In genomic region chr3:127851899-127852298, GRCh38 we compare ENCODE assay signal across 19 cellular contexts. TPM values are rescaled to one million over a fixed set of nuclear protein-coding genes. Genes with fewer than 3 reads are reported as not detected.
DNase-seq lines count a peak whose midpoint lies in the region; ATAC-seq and TF ChIP-seq lines count a peak whose summit lies in the region.
"Had no signal": no experiment of that assay in that cellular context is flagged by ENCODE, and none has a peak within 500 bp of the region (broad histone marks: within the 10 kb centered on the region; RNA-seq: fewer than 3 reads in every experiment).

No MANE protein-coding gene starts in this region.

- H3K9me3 ChIP-seq in sigmoid colon, result no peaks in the 10 kb centered on the region
- H3K9me3 ChIP-seq: colonic mucosa, pancreas had no signal

- intact Hi-C loops in sigmoid colon (cut with DNase I), result no loop called here

- no peak for TF ChIP-seq EP300 in sigmoid colon (IDR thresholded peaks at IDR 0.05)

- H3K27ac Mint-ChIP-seq in GM23338, result no peak overlapping the region; the same call in 1 of the 2 replicates
- H3K27ac Mint-ChIP-seq: activated CD4-positive, alpha-beta T cell treated with anti-CD3 and anti-CD28 coated beads for 36 hours; CD4-positive, alpha-beta T cell had no signal

- WGBS in sigmoid colon, 2 donors, result 89 to 90% methylated on average over 9 of the region's 9 CpGs

- no peaks in the 10 kb centered on the region for H3K27me3 Mint-ChIP-seq in GM23338 (ENCODE audit: insufficient read depth, low read depth, poor library complexity)
- H3K27me3 Mint-ChIP-seq: activated CD4-positive, alpha-beta T cell treated with anti-CD3 and anti-CD28 coated beads for 36 hours had no signal

- peak; percentile 90 for ATAC-seq in GM23338
- no peak for ATAC-seq in GM21360 (IDR thresholded peaks at IDR 0.05; ENCODE audit: unreplicated experiment)
- ATAC-seq in GM19395 (IDR thresholded peaks at IDR 0.05; ENCODE audit: unreplicated experiment), result no peak
- ATAC-seq: activated CD4-positive, alpha-beta T cell treated with anti-CD3 and anti-CD28 coated beads for 36 hours; left ventricle myocardium superior had no signal

- H3K36me3 Mint-ChIP-seq in GM23338 (ENCODE audit: low read depth), result no peaks in the 10 kb centered on the region

- no peaks in the 10 kb centered on the region for H3K79me2 ChIP-seq in GM23338 (replicated peaks; ENCODE audit: insufficient read depth)

- peak; percentile 62 for DNase-seq in GM23338 (ENCODE audit: low spot score)
- peak; percentile 42 for DNase-seq in NCI-H2107 (lab: John Stamatoyannopoulos, UW)
- peak; percentile 99 for DNase-seq in NCI-H82 (lab: John Stamatoyannopoulos, UW)
- peak; percentile 61 for DNase-seq in iPS-NIHi11 (ENCODE audit: low spot score)
- no peak for DNase-seq in sigmoid colon
- no peak for DNase-seq in activated naive CD4-positive, alpha-beta T cell treated with Interleukin-2 at 50 U/mL for 16 hours
- DNase-seq: activated CD4-positive, alpha-beta T cell treated with anti-CD3 and anti-CD28 coated beads for 36 hours; activated effector memory CD4-positive, alpha-beta T cell treated with anti-CD3 and anti-CD28 coated beads, Interleukin-2, amount 50 U/mL, for 16 hours; CD4-positive, alpha-beta T cell; colonic mucosa; EL; foreskin fibroblast; left ventricle myocardium superior; pancreas; stimulated activated CD4-positive, alpha-beta T cell treated with anti-CD3 and anti-CD28 coated beads, Interleukin-4, amount 100 ng/mL, for 1 hour; T1000 had no signal

- no peaks in the 10 kb centered on the region for H3K9me2 ChIP-seq in GM23338 (ENCODE audit: insufficient read depth)

- no peak overlapping the region for H3K4me3 ChIP-seq in GM23338
- H3K4me3 ChIP-seq in sigmoid colon, result no peak overlapping the region
- H3K4me3 ChIP-seq: colonic mucosa, pancreas, SK-N-MC had no signal

- peaks cover 21% of the 10 kb centered on the region for H3K4me1 Mint-ChIP-seq in GM23338
- H3K4me1 Mint-ChIP-seq: activated CD4-positive, alpha-beta T cell treated with anti-CD3 and anti-CD28 coated beads for 36 hours had no signal

- H3K4me1 ChIP-seq in GM23338 (ENCODE audit: insufficient read depth) (peaks cover 4% of the 10 kb centered on the region), sigmoid colon (no peaks in the 10 kb centered on the region)
- H3K4me1 ChIP-seq: colonic mucosa, pancreas had no signal

- TF ChIP-seq POLR2A in sigmoid colon (IDR thresholded peaks at IDR 0.05), result no peak

- H3K27me3 ChIP-seq in GM23338 (ENCODE audit: insufficient read depth), result no peaks in the 10 kb centered on the region
- no peaks in the 10 kb centered on the region for H3K27me3 ChIP-seq in sigmoid colon
- H3K27me3 ChIP-seq: colonic mucosa, pancreas had no signal

- H3K4me2 ChIP-seq in GM23338, result no peak overlapping the region

- TF ChIP-seq CTCF in GM23338 (conservative IDR thresholded peaks at IDR 0.05; ENCODE audit: low read depth in 2 of 2), result no peak
- TF ChIP-seq CTCF in sigmoid colon (IDR thresholded peaks at IDR 0.05), result no peak

- H3F3A ChIP-seq in GM23338 (replicated peaks; ENCODE audit: low read depth), result no peaks in the 10 kb centered on the region

- H3K36me3 ChIP-seq in GM23338 (ENCODE audit: insufficient read depth), result no peaks in the 10 kb centered on the region
- no peaks in the 10 kb centered on the region for H3K36me3 ChIP-seq in sigmoid colon
- H3K36me3 ChIP-seq: colonic mucosa, pancreas had no signal

- no peaks in the 10 kb centered on the region for H4K20me1 ChIP-seq in GM23338 (replicated peaks; ENCODE audit: insufficient read depth)

- no peak overlapping the region for H2AFZ ChIP-seq in GM23338

- no peak overlapping the region for H3K4me3 Mint-ChIP-seq in GM23338
- H3K4me3 Mint-ChIP-seq: activated CD4-positive, alpha-beta T cell treated with anti-CD3 and anti-CD28 coated beads for 36 hours; CD4-positive, alpha-beta T cell had no signal

- H3K27ac ChIP-seq in GM23338 (ENCODE audit: low read depth) (no peak overlapping the region), sigmoid colon (no peak overlapping the region)
- H3K27ac ChIP-seq: colonic mucosa, pancreas, SK-N-MC had no signal

- H3K9me3 Mint-ChIP-seq in GM23338, result no peaks in the 10 kb centered on the region
- H3K9me3 Mint-ChIP-seq: CD4-positive, alpha-beta T cell had no signal

TF ChIP-seq in GM23338, 12 proteins besides CTCF, POLR2A, EP300 and RAD21 (continues in another document):
- no peak for TF ChIP-seq EZH2phosphoT487 (IDR thresholded peaks at IDR 0.05; ENCODE audit: unreplicated experiment)
- no peak for TF ChIP-seq EZH2 (IDR thresholded peaks at IDR 0.05; ENCODE audit: low read depth, unreplicated experiment)
- TF ChIP-seq CREB1 (CRISPR knock-in tag; IDR thresholded peaks at IDR 0.05; ENCODE audit: low read depth), result no peak
- no peak for TF ChIP-seq ETS1 (IDR thresholded peaks at IDR 0.05)
- TF ChIP-seq NANOG (IDR thresholded peaks at IDR 0.05; ENCODE audit: borderline replicate concordance), result no peak
- TF ChIP-seq POLR2AphosphoS5 (IDR thresholded peaks at IDR 0.05; ENCODE audit: low read depth), result no peak
- TF ChIP-seq ZNF462 (CRISPR knock-in tag; IDR thresholded peaks at IDR 0.05), result no peak
- TF ChIP-seq JUNB (IDR thresholded peaks at IDR 0.05; ENCODE audit: unreplicated experiment), result no peak
- no peak for TF ChIP-seq STAT1 (IDR thresholded peaks at IDR 0.05; ENCODE audit: unreplicated experiment)
- TF ChIP-seq ZNF331 (CRISPR knock-in tag; IDR thresholded peaks at IDR 0.05; ENCODE audit: low read depth), result no peak

RNA-seq across cellular contexts. Expression of gene MGLL, which starts 29.6 kb away (rescaled TPM):
- 0.62 and 0.83 TPM in 2 replicates for total RNA-seq in GM23338 (2014; rRNA removed; shearing (Covaris generic))
- polyA plus RNA-seq in GM23338 (2016; fragmentation: Nextera tagmentation; extraction: Ambion mirVana), result 0.71 and 1.3 TPM in 2 replicates
- total RNA-seq in sigmoid colon, result 10 to 100 TPM; 24.7 to 46.8 (median 35.5) TPM
- 100 to 1,000 TPM; 110 to 220 (median 142) TPM for polyA plus RNA-seq in sigmoid colon

Comparison
In these comparisons a context has a peak if more than half of its experiments do, and no peak if none do; other contexts are left out.
1. DNase-seq: peak in GM23338 (single experiment), NCI-H2107 (single experiment), NCI-H82 (single experiment) and iPS-NIHi11 (single experiment); none in sigmoid colon (single experiment) and activated naive CD4-positive, alpha-beta T cell treated with Interleukin-2 at 50 U/mL for 16 hours (single experiment).
2. RNA of gene MGLL, which starts 29.6 kb away (total RNA-seq): 24.7 to 46.8 TPM in sigmoid colon; 0.62 to 0.83 TPM in GM23338; every median in the first group is over 10 times any median in the second.